Comparison of ENCODE assay signal across 19 cellular contexts in the genomic region with DNA sequence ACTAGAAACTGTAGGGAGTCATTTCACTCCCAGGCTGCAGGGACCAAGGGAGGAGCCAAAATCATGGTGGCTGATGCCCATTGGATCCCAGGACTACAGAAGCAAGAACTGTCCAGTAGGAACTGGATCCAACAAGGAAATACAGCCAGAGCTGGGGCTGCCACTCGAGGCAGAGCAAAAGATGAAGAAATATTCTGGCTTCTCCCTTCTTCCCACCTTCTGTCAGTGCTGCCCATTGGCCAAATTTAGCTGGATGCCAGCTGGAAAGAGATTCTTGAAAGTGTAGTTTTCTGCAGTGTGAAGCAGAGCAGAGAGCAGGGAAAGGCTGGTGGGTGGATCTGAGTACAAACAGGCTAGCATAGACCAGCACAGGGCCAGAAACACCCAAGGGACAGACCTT. TPM values are rescaled to one million over a fixed set of nuclear protein-coding genes. Genes with fewer than 3 reads are reported as not detected.
DNase-seq lines count a peak whose midpoint lies in the region.
"Had no signal": no experiment of that assay in that cellular context is flagged by ENCODE, and none has a peak within 500 bp of the region (broad histone marks: within the 10 kb centered on the region; RNA-seq: fewer than 3 reads in every experiment).

No MANE protein-coding gene starts in this region.

- no peaks in the 10 kb centered on the region for H3K27me3 ChIP-seq in subcutaneous abdominal adipose tissue (ENCODE audit: control insufficient read depth in 5 of 5, insufficient read depth in 4 of 5, low read length in 5 of 5)
- H3K27me3 ChIP-seq: SJCRH30 had no signal

- DNase-seq in NCI-H446 (lab: John Stamatoyannopoulos, UW) = peak; percentile 65 to 94
- DNase-seq in cerebellar nuclear complex (lab: John Stamatoyannopoulos, UW) = peak; percentile 16 to 31
- peak; percentile 30 for DNase-seq in medulla oblongata (ENCODE audit: extremely low spot score)
- no peak for DNase-seq in RPMI8226
- no peak for DNase-seq in H4 (ENCODE audit: low spot score)
- DNase-seq in SKM-1 (lab: John Stamatoyannopoulos, UW; ENCODE audit: unreplicated experiment) = no peak
- DNase-seq: CD8-positive, alpha-beta memory T cell; DMS79; NCI-H1105; NCI-H146; NCI-H2029; NCI-H2227 treated with DMSO at 0.1 percent for 48 hours; NCI-H524; NCI-H82; SJCRH30 had no signal

- no peak overlapping the region for H3K4me3 ChIP-seq in subcutaneous abdominal adipose tissue (ENCODE audit: low read depth in 1 of 5, low read length in 5 of 5)
- H3K4me3 ChIP-seq: GM23338, SJCRH30 had no signal

- H3K36me3 ChIP-seq in subcutaneous abdominal adipose tissue (ENCODE audit: control insufficient read depth in 5 of 5, insufficient read depth in 5 of 5, low read length in 5 of 5) = no peaks in the 10 kb centered on the region
- H3K36me3 ChIP-seq: SJCRH30 had no signal

- peaks cover 0 to 20% (median 7%) of the 10 kb centered on the region in 5 donors for H3K4me1 ChIP-seq in subcutaneous abdominal adipose tissue (ENCODE audit: control insufficient read depth in 5 of 5, insufficient read depth in 5 of 5, low read length in 5 of 5)
- H3K4me1 ChIP-seq: SJCRH30 had no signal

- no peaks in the 10 kb centered on the region for H3K9me3 ChIP-seq in subcutaneous abdominal adipose tissue (ENCODE audit: control insufficient read depth in 5 of 5, low read length in 5 of 5)

- no peak overlapping the region for H3K9ac ChIP-seq in subcutaneous abdominal adipose tissue (ENCODE audit: low read length in 5 of 5)
- H3K9ac ChIP-seq: KMS-11 had no signal

- peak overlapping the region; percentile 34 for H3K27ac ChIP-seq in subcutaneous abdominal adipose tissue (ENCODE audit: low read depth, low read length)
- H3K27ac ChIP-seq: C4-2B, KMS-11, SJCRH30 had no signal

RNA-seq across cellular contexts. Expression of a gene that starts 45.6 kb away (rescaled TPM):
- 69.1 and 74.5 TPM in 2 replicates for total RNA-seq in H4 (2014; rRNA removed; shearing (Covaris generic))

RNA-seq across cellular contexts. Expression of a gene that starts 52.4 kb away (rescaled TPM):
- 38.2 and 75.8 TPM in 2 replicates for total RNA-seq in H4 (2014; rRNA removed; shearing (Covaris generic))

Comparison
In these comparisons a context has a peak if more than half of its experiments do, and no peak if none do; other contexts are left out.
1. DNase-seq: peak in NCI-H446 (2 of 2), cerebellar nuclear complex (2 of 2) and medulla oblongata (single experiment); none in RPMI8226 (single experiment), H4 (single experiment) and SKM-1 (single experiment).